ENCODE assay signal across 1 cellular context in the genomic region with DNA sequence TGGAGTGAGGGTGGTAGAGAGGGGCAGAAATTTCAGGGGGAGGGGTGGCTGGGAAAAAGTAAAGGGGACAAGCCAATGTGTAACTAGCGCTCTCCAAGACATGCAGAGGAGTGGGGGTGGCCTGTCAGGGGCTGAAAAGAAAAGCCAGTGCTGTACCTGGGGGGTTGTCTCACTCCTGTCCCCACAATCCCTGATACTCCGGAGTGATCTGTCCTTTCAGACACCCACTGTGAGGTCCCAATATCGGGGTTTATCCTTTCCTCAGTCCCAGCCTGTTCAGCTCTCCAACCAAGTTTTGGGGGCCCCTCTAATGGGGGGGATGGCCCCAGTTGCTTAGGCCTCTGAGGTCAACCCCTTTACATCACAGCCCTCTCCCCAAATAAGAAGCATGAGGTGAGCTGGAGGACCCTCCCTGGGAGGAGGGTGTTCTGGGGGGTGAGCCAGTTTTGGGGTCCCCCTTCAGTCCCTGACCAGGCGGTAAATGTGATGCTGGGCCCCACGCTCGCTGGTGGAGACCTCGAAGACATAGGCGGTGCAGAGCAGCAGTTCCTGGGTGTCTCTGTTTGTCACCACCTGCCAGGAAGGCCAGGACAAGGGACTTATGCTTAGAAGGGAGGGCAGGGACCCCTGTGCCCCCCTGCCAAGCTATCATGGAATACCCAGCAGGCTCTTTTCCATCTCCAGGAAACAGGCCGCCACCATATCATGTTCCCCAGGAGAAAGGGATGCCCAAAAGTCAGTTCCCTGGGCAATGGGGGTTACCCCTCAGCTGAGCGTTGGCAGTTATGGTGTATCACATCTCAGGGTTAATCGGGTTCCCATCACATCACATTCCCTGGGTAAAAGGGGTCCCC.
TF ChIP-seq lines count a peak whose summit lies in the region.

No MANE protein-coding gene starts in this region.

TF ChIP-seq in K562, 482 proteins besides CTCF, POLR2A, EP300 and RAD21:
- TF ChIP-seq, protein P1, sequence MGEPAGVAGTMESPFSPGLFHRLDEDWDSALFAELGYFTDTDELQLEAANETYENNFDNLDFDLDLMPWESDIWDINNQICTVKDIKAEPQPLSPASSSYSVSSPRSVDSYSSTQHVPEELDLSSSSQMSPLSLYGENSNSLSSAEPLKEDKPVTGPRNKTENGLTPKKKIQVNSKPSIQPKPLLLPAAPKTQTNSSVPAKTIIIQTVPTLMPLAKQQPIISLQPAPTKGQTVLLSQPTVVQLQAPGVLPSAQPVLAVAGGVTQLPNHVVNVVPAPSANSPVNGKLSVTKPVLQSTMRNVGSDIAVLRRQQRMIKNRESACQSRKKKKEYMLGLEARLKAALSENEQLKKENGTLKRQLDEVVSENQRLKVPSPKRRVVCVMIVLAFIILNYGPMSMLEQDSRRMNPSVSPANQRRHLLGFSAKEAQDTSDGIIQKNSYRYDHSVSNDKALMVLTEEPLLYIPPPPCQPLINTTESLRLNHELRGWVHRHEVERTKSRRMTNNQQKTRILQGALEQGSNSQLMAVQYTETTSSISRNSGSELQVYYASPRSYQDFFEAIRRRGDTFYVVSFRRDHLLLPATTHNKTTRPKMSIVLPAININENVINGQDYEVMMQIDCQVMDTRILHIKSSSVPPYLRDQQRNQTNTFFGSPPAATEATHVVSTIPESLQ (CRISPR knock-in tag; IDR thresholded peaks at IDR 0.05): no peak
- 0 out of 2 replicates have a peak, but pooled peaks have one; percentile 21 for TF ChIP-seq ZBTB7A (IDR thresholded peaks at IDR 0.05; ENCODE audit: borderline replicate concordance, control insufficient read depth, low read depth, low read length)
